ENCODE assay signal across 1 cellular context in genomic region chr14:37329189-37330001, GRCh38.
TF ChIP-seq lines count a peak whose summit lies in the region.

No MANE protein-coding gene starts in this region.

TF ChIP-seq in HepG2, 621 proteins besides CTCF, POLR2A, EP300 and RAD21 (continued from another document):
- TF ChIP-seq ARID5B (CRISPR knock-in tag; IDR thresholded peaks at IDR 0.05) (peak; percentile 79), FOXA3 (CRISPR knock-in tag; IDR thresholded peaks at IDR 0.05) (peak; percentile 95), ZNF670 (CRISPR knock-in tag; IDR thresholded peaks at IDR 0.05; ENCODE audit: borderline replicate concordance) (no peak), DPF2 (CRISPR knock-in tag; IDR thresholded peaks at IDR 0.05; ENCODE audit: borderline replicate concordance, low read depth) (0 out of 2 replicates have a peak, but pooled peaks have one; percentile 41), ZNF792 (CRISPR knock-in tag; IDR thresholded peaks at IDR 0.05) (peak; percentile 17; the same call in 1 of the 2 replicates), FOXA1 (IDR thresholded peaks at IDR 0.05) (peak; percentile 95), FOXA1 (CRISPR knock-in tag; IDR thresholded peaks at IDR 0.05) (peak; percentile 81), EZH2 (conservative IDR thresholded peaks at IDR 0.05; ENCODE audit: low read depth, low read length) (no peak)
